Comparison of ENCODE assay signal across 23 cellular contexts in genomic region chr3:87320748-87321634, GRCh38. TPM values are rescaled to one million over a fixed set of nuclear protein-coding genes. Genes with fewer than 3 reads are reported as not detected.
A peak's percentile ranks its signal among the peaks of the same experiment; 100 is the strongest.
DNase-seq lines count a peak whose midpoint lies in the region; ATAC-seq and TF ChIP-seq lines count a peak whose summit lies in the region.
"Had no signal": no experiment of that assay in that cellular context is flagged by ENCODE, and none has a peak within 500 bp of the region (broad histone marks: within the 10 kb centered on the region; RNA-seq: fewer than 3 reads in every experiment).

No MANE protein-coding gene starts in this region.

- H3K27me3 Mint-ChIP-seq in GM23338 (ENCODE audit: insufficient read depth, low read depth, poor library complexity): peaks cover 3% of the 10 kb centered on the region
- H3K27me3 Mint-ChIP-seq in activated T-cell treated with anti-CD3 and anti-CD28 coated beads, Interleukin-2, amount 50 U/mL, for 4 hours (ENCODE audit: low read depth): peaks cover 29% of the 10 kb centered on the region

- no peak overlapping the region for H3K4me3 ChIP-seq in GM23338
- no peak overlapping the region for H3K4me3 ChIP-seq in mucosa of descending colon
- H3K4me3 ChIP-seq: adrenal gland, cardiac muscle cell, gastroesophageal sphincter, HAP-1, sigmoid colon had no signal

- H3F3A ChIP-seq in GM23338 (replicated peaks; ENCODE audit: low read depth): no peaks in the 10 kb centered on the region

- no peaks in the 10 kb centered on the region for H3K27me3 ChIP-seq in GM23338 (ENCODE audit: insufficient read depth)
- H3K27me3 ChIP-seq: adrenal gland, sigmoid colon had no signal

- no peak overlapping the region for H3K4me2 ChIP-seq in GM23338

- intact Hi-C loops in mucosa of descending colon (cut with DNase I, micrococcal nuclease): no loop called here

- no peak overlapping the region for H3K4me3 Mint-ChIP-seq in GM23338
- no peak overlapping the region for H3K4me3 Mint-ChIP-seq in activated T-cell treated with anti-CD3 and anti-CD28 coated beads, Interleukin-2, amount 50 U/mL, for 4 hours
- H3K4me3 Mint-ChIP-seq: CD4-positive, alpha-beta T cell; memory B cell; naive thymus-derived CD8-positive, alpha-beta T cell; T-helper 17 cell had no signal

- no peaks in the 10 kb centered on the region; the same call in 1 of the 3 replicates for H3K4me1 Mint-ChIP-seq in GM23338
- H3K4me1 Mint-ChIP-seq in activated T-cell treated with anti-CD3 and anti-CD28 coated beads, Interleukin-2, amount 50 U/mL, for 4 hours (ENCODE audit: low read depth): no peaks in the 10 kb centered on the region
- H3K4me1 Mint-ChIP-seq: memory B cell, T-helper 17 cell had no signal

- peaks cover 3% of the 10 kb centered on the region; the same call in 1 of the 3 replicates for H3K36me3 Mint-ChIP-seq in GM23338 (ENCODE audit: low read depth)
- H3K36me3 Mint-ChIP-seq in activated T-cell treated with anti-CD3 and anti-CD28 coated beads, Interleukin-2, amount 50 U/mL, for 4 hours (ENCODE audit: insufficient read depth): no peaks in the 10 kb centered on the region
- H3K36me3 Mint-ChIP-seq: memory B cell; naive thymus-derived CD8-positive, alpha-beta T cell had no signal

- DNase-seq in A172 (ENCODE audit: low spot score) (peak; percentile 83), GM23338 (ENCODE audit: low spot score) (no peak), RPMI7951 (ENCODE audit: low read depth) (peak; percentile 71), mucosa of descending colon (no peak), dedifferentiated amniotic fluid mesenchymal stem cell (ENCODE audit: extremely low spot score) (no peak), NCI-H1092 treated with DMSO at 0.1 percent for 48 hours (lab: John Stamatoyannopoulos, UW) (no peak), GM20000 (ENCODE audit: low spot score) (no peak)
- no peak for DNase-seq in activated T-cell treated with anti-CD3 and anti-CD28 coated beads, Interleukin-2, amount 50 U/mL, for 4 hours
- DNase-seq: activated CD4-positive, alpha-beta T cell treated with anti-CD3 and anti-CD28 coated beads, Interleukin-2, amount 50 U/mL, for 48 hours; activated gamma-delta T cell; adrenal gland; CD4-positive, alpha-beta T cell; DMS53; naive thymus-derived CD8-positive, alpha-beta T cell; NCI-H2171 treated with DMSO at 0.1 percent for 48 hours; sigmoid colon; T-helper 17 cell had no signal

- no peak for TF ChIP-seq CTCF in GM23338 (conservative IDR thresholded peaks at IDR 0.05; ENCODE audit: low read depth in 2 of 2)
- TF ChIP-seq CTCF in mucosa of descending colon (IDR thresholded peaks at IDR 0.05): no peak
- TF ChIP-seq CTCF in GM20000 (IDR thresholded peaks at IDR 0.05; ENCODE audit: extremely low read depth, missing control alignments): no peak

- no peaks in the 10 kb centered on the region for H4K20me1 ChIP-seq in GM23338 (replicated peaks; ENCODE audit: insufficient read depth)

- H3K9me3 ChIP-seq in mucosa of descending colon: no peaks in the 10 kb centered on the region
- H3K9me3 ChIP-seq: adrenal gland, gastroesophageal sphincter, HAP-1, sigmoid colon had no signal

- no peaks in the 10 kb centered on the region for H3K79me2 ChIP-seq in GM23338 (replicated peaks; ENCODE audit: insufficient read depth)

- no peak for ATAC-seq in GM23338
- ATAC-seq in mucosa of descending colon: peak; percentile 53
- ATAC-seq in activated T-cell treated with anti-CD3 and anti-CD28 coated beads, Interleukin-2, amount 50 U/mL, for 4 hours: no peak
- ATAC-seq: gastroesophageal sphincter; naive thymus-derived CD8-positive, alpha-beta T cell; T-helper 17 cell had no signal

- H3K4me1 ChIP-seq in GM23338 (ENCODE audit: insufficient read depth): no peaks in the 10 kb centered on the region
- H3K4me1 ChIP-seq in mucosa of descending colon (ENCODE audit: low read depth): peaks cover 4% of the 10 kb centered on the region
- H3K4me1 ChIP-seq: adrenal gland, gastroesophageal sphincter, HAP-1, sigmoid colon had no signal

- H3K36me3 ChIP-seq in GM23338 (ENCODE audit: insufficient read depth): no peaks in the 10 kb centered on the region
- H3K36me3 ChIP-seq in mucosa of descending colon (ENCODE audit: low read depth): no peaks in the 10 kb centered on the region
- H3K36me3 ChIP-seq: adrenal gland, cardiac muscle cell, gastroesophageal sphincter, HAP-1, sigmoid colon had no signal

- H3K9me2 ChIP-seq in GM23338 (ENCODE audit: insufficient read depth): no peaks in the 10 kb centered on the region

- H3K27ac ChIP-seq in GM23338 (ENCODE audit: low read depth): no peak overlapping the region
- H3K27ac ChIP-seq: adrenal gland, cardiac muscle cell, gastroesophageal sphincter, sigmoid colon had no signal

- H3K9me3 Mint-ChIP-seq in GM23338: peaks cover 13% of the 10 kb centered on the region
- no peaks in the 10 kb centered on the region for H3K9me3 Mint-ChIP-seq in activated T-cell treated with anti-CD3 and anti-CD28 coated beads, Interleukin-2, amount 50 U/mL, for 4 hours
- H3K9me3 Mint-ChIP-seq: CD4-positive, alpha-beta T cell; memory B cell; naive thymus-derived CD8-positive, alpha-beta T cell had no signal

- H2AFZ ChIP-seq in GM23338: peak overlapping the region; percentile 50; the same call in 1 of the 2 replicates

- H3K27ac Mint-ChIP-seq in GM23338: no peak overlapping the region
- H3K27ac Mint-ChIP-seq: CD4-positive, alpha-beta T cell; memory B cell; naive thymus-derived CD8-positive, alpha-beta T cell; T-helper 17 cell had no signal

TF ChIP-seq in GM23338, 12 proteins besides CTCF, POLR2A, EP300 and RAD21:
- no peak for TF ChIP-seq CREB1 (CRISPR knock-in tag; IDR thresholded peaks at IDR 0.05; ENCODE audit: low read depth)
- TF ChIP-seq STAT1 (IDR thresholded peaks at IDR 0.05; ENCODE audit: unreplicated experiment): no peak

RNA-seq across cellular contexts. Expression of gene POU1F1, which starts 44.6 kb away (rescaled TPM):
- total RNA-seq in A172 (2014; rRNA removed; shearing (Covaris generic)): not detected in 2 replicates
- total RNA-seq in GM23338 (2014; rRNA removed; shearing (Covaris generic)): not detected in 2 replicates
- polyA plus RNA-seq in GM23338 (2016; fragmentation: Nextera tagmentation; extraction: Ambion mirVana): not detected in 2 replicates
- not detected in 2 replicates for total RNA-seq in RPMI7951 (2014; rRNA removed; shearing (Covaris generic))
- total RNA-seq in mucosa of descending colon: not detected
- not detected for total RNA-seq in activated T-cell treated with anti-CD3 and anti-CD28 coated beads, Interleukin-2, amount 50 U/mL, for 4 hours
- total RNA-seq: adrenal gland; cardiac muscle cell; CD4-positive, alpha-beta T cell; gastroesophageal sphincter; naive thymus-derived CD8-positive, alpha-beta T cell; sigmoid colon; T-helper 17 cell; temporal lobe had no signal
- polyA plus RNA-seq: adrenal gland; cardiac muscle cell; esophagus; naive thymus-derived CD8-positive, alpha-beta T cell; sigmoid colon had no signal

Comparison
In these comparisons a context has a peak if more than half of its experiments do, and no peak if none do; other contexts are left out.
1. DNase-seq: peak in A172 (single experiment) and RPMI7951 (single experiment); none in GM23338 (single experiment), mucosa of descending colon (0 of 3), dedifferentiated amniotic fluid mesenchymal stem cell (single experiment), NCI-H1092 treated with DMSO at 0.1 percent for 48 hours (single experiment), GM20000 (single experiment) and activated T-cell treated with anti-CD3 and anti-CD28 coated beads, Interleukin-2, amount 50 U/mL, for 4 hours (single experiment).